In genomic region chr4:145845118-145845517, GRCh38 we compare ENCODE assay signal across 34 cellular contexts.
"Had no signal": no experiment of that assay in that cellular context is flagged by ENCODE, and none has a peak within 500 bp of the region (broad histone marks: within the 10 kb centered on the region; RNA-seq: fewer than 3 reads in every experiment).

No MANE protein-coding gene starts in this region.

- H3K9me3 Mint-ChIP-seq: activated CD4-positive, alpha-beta memory T cell treated with anti-CD3 and anti-CD28 coated beads, Interleukin-2, amount 10 ng/mL, durations not matched to agents 7 days and 5 days; activated CD4-positive, alpha-beta T cell treated with anti-CD3 and anti-CD28 coated beads, Interleukin-2, amount 10 ng/mL, durations not matched to agents 7 days and 5 days; activated naive CD4-positive, alpha-beta T cell treated with anti-CD3 and anti-CD28 coated beads, Interleukin-2, amount 50 U/mL, for 24 hours; activated T-helper 2 cell treated with anti-CD3 and anti-CD28 coated beads, Interferon-gamma antibody, Interleukin-2, Interleukin-4, amounts not matched to agents 10 μg/mL and 5 μg/mL and 100 μg/mL, durations not matched to agents 14 hours and 24 hours and 36 hours; brain; mesothelial cell of epicardium; natural killer cell; neural progenitor cell; stimulated activated memory B cell treated with anti-CD40 and anti-IgM and Interleukin-4, amounts not matched to agents 10 μg/mL and 1 μg/mL and 100 μg/mL, for 72 hours; stimulated activated naive CD8-positive, alpha-beta T cell treated with anti-CD3 and anti-CD28 coated beads, Interleukin-15, amount 100 ng/mL, for 72 hours; T-cell had no signal

- H3K79me2 ChIP-seq: hepatocyte, parathyroid adenoma had no signal

- H2AFZ ChIP-seq: hepatocyte, neural progenitor cell, parathyroid adenoma had no signal

- H3K27me3 Mint-ChIP-seq: activated CD4-positive, alpha-beta memory T cell treated with anti-CD3 and anti-CD28 coated beads, Interleukin-2, amount 10 ng/mL, durations not matched to agents 7 days and 5 days; activated CD4-positive, alpha-beta T cell treated with anti-CD3 and anti-CD28 coated beads, Interleukin-2, amount 10 ng/mL, durations not matched to agents 7 days and 5 days; activated CD8-positive, alpha-beta memory T cell treated with anti-CD3 and anti-CD28 coated beads, Interleukin-2, amount 10 ng/mL, durations not matched to agents 7 days and 5 days; activated naive CD4-positive, alpha-beta T cell treated with anti-CD3 and anti-CD28 coated beads, Interleukin-2, amount 50 U/mL, for 24 hours; brain; stimulated activated memory B cell treated with anti-CD40 and anti-IgM and Interleukin-4, amounts not matched to agents 10 μg/mL and 1 μg/mL and 100 μg/mL, for 72 hours; stimulated activated naive CD8-positive, alpha-beta T cell treated with anti-CD3 and anti-CD28 coated beads, Interleukin-15, amount 100 ng/mL, for 72 hours; T-cell had no signal

- DNase-seq: activated CD4-positive, alpha-beta memory T cell treated with anti-CD3 and anti-CD28 coated beads, Interleukin-2, amount 10 ng/mL, durations not matched to agents 7 days and 5 days; activated CD4-positive, alpha-beta T cell treated with anti-CD3 and anti-CD28 coated beads, Interleukin-2, amount 10 ng/mL, durations not matched to agents 7 days and 5 days; activated CD8-positive, alpha-beta memory T cell treated with anti-CD3 and anti-CD28 coated beads, Interleukin-2, amount 10 ng/mL, durations not matched to agents 7 days and 5 days; activated T-cell treated with anti-CD3 and anti-CD28 coated beads, Interleukin-2, amount 50 U/mL, for 48 hours; cerebellar nuclear complex; colonic mucosa; effector memory CD4-positive, alpha-beta T cell; gastrocnemius medialis; left cardiac atrium; left ventricle myocardium superior; mammary epithelial cell; natural killer cell; occipital lobe; psoas muscle; sigmoid colon; small intestine; stimulated activated CD4-positive, alpha-beta T cell treated with anti-CD3 and anti-CD28 coated beads, Interleukin-4, amount 100 ng/mL, for 24 hours; stimulated activated naive CD8-positive, alpha-beta T cell treated with anti-CD3 and anti-CD28 coated beads, Interleukin-15, amount 100 ng/mL, for 72 hours; substantia nigra; T-cell had no signal

- H3K36me3 Mint-ChIP-seq: natural killer cell had no signal

- H3K4me3 Mint-ChIP-seq: activated CD4-positive, alpha-beta memory T cell treated with anti-CD3 and anti-CD28 coated beads, Interleukin-2, amount 10 ng/mL, durations not matched to agents 7 days and 5 days; activated CD4-positive, alpha-beta T cell treated with anti-CD3 and anti-CD28 coated beads, Interleukin-2, amount 10 ng/mL, durations not matched to agents 7 days and 5 days; activated CD8-positive, alpha-beta memory T cell treated with anti-CD3 and anti-CD28 coated beads, Interleukin-2, amount 10 ng/mL, durations not matched to agents 7 days and 5 days; activated naive CD4-positive, alpha-beta T cell treated with anti-CD3 and anti-CD28 coated beads, Interleukin-2, amount 50 U/mL, for 24 hours; brain; mesothelial cell of epicardium; natural killer cell; neural progenitor cell; stimulated activated memory B cell treated with anti-CD40 and anti-IgM and Interleukin-4, amounts not matched to agents 10 μg/mL and 1 μg/mL and 100 μg/mL, for 72 hours; stimulated activated naive CD8-positive, alpha-beta T cell treated with anti-CD3 and anti-CD28 coated beads, Interleukin-15, amount 100 ng/mL, for 72 hours had no signal

- ATAC-seq: activated CD4-positive, CD25-positive, alpha-beta regulatory T cell treated with anti-CD3 and anti-CD28 coated beads, Interleukin-2, amount 50 U/mL, for 24 hours; activated CD8-positive, alpha-beta memory T cell treated with anti-CD3 and anti-CD28 coated beads, Interleukin-2, amount 10 ng/mL, durations not matched to agents 7 days and 5 days; gastrocnemius medialis; left cardiac atrium; left ventricle myocardium superior; natural killer cell; psoas muscle; stimulated activated memory B cell treated with anti-CD40 and anti-IgM and Interleukin-4, amounts not matched to agents 10 μg/mL and 1 μg/mL and 100 μg/mL, for 72 hours; stimulated activated naive CD8-positive, alpha-beta T cell treated with anti-CD3 and anti-CD28 coated beads, Interleukin-15, amount 100 ng/mL, for 72 hours; T-cell had no signal

- H3K4me2 ChIP-seq: hepatocyte, neural progenitor cell had no signal

- H3K27ac Mint-ChIP-seq: activated CD4-positive, alpha-beta memory T cell treated with anti-CD3 and anti-CD28 coated beads, Interleukin-2, amount 10 ng/mL, durations not matched to agents 7 days and 5 days; activated CD4-positive, alpha-beta T cell treated with anti-CD3 and anti-CD28 coated beads, Interleukin-2, amount 10 ng/mL, durations not matched to agents 7 days and 5 days; activated CD8-positive, alpha-beta memory T cell treated with anti-CD3 and anti-CD28 coated beads, Interleukin-2, amount 10 ng/mL, durations not matched to agents 7 days and 5 days; activated naive CD4-positive, alpha-beta T cell treated with anti-CD3 and anti-CD28 coated beads, Interleukin-2, amount 50 U/mL, for 24 hours; activated T-helper 2 cell treated with anti-CD3 and anti-CD28 coated beads, Interferon-gamma antibody, Interleukin-2, Interleukin-4, amounts not matched to agents 10 μg/mL and 5 μg/mL and 100 μg/mL, durations not matched to agents 14 hours and 24 hours and 36 hours; brain; mesothelial cell of epicardium; natural killer cell; neural progenitor cell; stimulated activated memory B cell treated with anti-CD40 and anti-IgM and Interleukin-4, amounts not matched to agents 10 μg/mL and 1 μg/mL and 100 μg/mL, for 72 hours had no signal

- H3K9ac ChIP-seq: neural progenitor cell, parathyroid adenoma had no signal

- H3K4me1 ChIP-seq: ascending aorta, colonic mucosa, neural progenitor cell, psoas muscle, sigmoid colon, tibial nerve had no signal

- H3K36me3 ChIP-seq: colonic mucosa, neural progenitor cell, tibial nerve had no signal

- H3K9me3 ChIP-seq: ascending aorta, colonic mucosa, gastrocnemius medialis, psoas muscle, sigmoid colon, tibial nerve had no signal

- H3K27me3 ChIP-seq: ascending aorta, cardiac muscle cell, colonic mucosa, dorsolateral prefrontal cortex, gastrocnemius medialis, hepatocyte, neural progenitor cell, sigmoid colon, tibial nerve had no signal

- H3K4me3 ChIP-seq: ascending aorta, cardiac muscle cell, colonic mucosa, dorsolateral prefrontal cortex, gastrocnemius medialis, hepatocyte, neural progenitor cell, psoas muscle, sigmoid colon, tibial nerve had no signal

- H3K27ac ChIP-seq: ascending aorta, cardiac muscle cell, colonic mucosa, gastrocnemius medialis, hepatocyte, neural progenitor cell, parathyroid adenoma, psoas muscle, sigmoid colon, tibial nerve, VCaP had no signal
